17 cellular contexts compared by ENCODE assay signal in the genomic region with DNA sequence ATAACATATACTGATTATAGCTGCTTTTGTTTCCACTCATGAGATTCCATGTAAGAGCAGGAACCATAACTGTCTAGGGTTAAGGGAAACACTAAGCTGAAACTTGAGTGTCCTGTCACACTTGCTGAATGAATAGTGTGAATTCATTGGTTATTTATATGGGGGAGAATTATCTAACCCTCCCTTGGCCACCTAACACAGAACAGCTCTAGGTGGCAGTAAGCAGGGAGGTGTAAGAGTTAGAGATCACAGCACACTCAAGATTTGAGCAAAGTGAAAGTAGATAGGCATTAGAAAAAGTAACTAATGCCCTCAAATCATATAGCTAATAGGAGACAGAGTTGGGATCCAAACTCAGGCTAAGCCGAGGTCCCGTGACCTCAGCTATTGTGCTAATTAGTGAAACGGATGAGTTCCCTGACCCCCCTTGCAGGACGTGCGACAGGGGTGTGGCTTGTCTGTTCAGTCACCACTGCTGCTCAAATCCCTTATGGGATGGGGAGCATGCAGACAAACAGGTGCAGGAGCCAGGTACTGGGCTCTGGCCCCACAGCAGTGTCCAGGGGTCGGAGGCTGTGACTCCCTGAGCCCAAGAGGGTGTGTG. TPM values are rescaled to one million over a fixed set of nuclear protein-coding genes. Genes with fewer than 3 reads are reported as not detected.
A peak's percentile ranks its signal among the peaks of the same experiment; 100 is the strongest.
DNase-seq lines count a peak whose midpoint lies in the region; ATAC-seq and TF ChIP-seq lines count a peak whose summit lies in the region.
"Had no signal": no experiment of that assay in that cellular context is flagged by ENCODE, and none has a peak within 500 bp of the region (broad histone marks: within the 10 kb centered on the region; RNA-seq: fewer than 3 reads in every experiment).

No MANE protein-coding gene starts in this region.

- no peaks in the 10 kb centered on the region for H3K79me2 ChIP-seq in OCI-LY1 (ENCODE audit: insufficient read depth, low read length)
- H3K79me2 ChIP-seq in neural progenitor cell (ENCODE audit: low read depth): no peaks in the 10 kb centered on the region

- intact Hi-C loops in Right ventricle myocardium inferior (cut with DNase I): no loop called here

- H3K9me3 Mint-ChIP-seq in neural progenitor cell: no peaks in the 10 kb centered on the region
- H3K9me3 Mint-ChIP-seq: brain had no signal

- in situ Hi-C loops in ACHN (cut with HindIII; ENCODE audit: low pct_ligation_motif_present, low pct_unique_long_range_greater_than_20kb, low sequenced_read_pairs): no loop called here

- H3K9me2 ChIP-seq in OCI-LY1 (ENCODE audit: low read depth, low read length): no peaks in the 10 kb centered on the region

- H3K4me2 ChIP-seq in OCI-LY1 (ENCODE audit: low read length): peak overlapping the region; percentile 54
- peak overlapping the region; percentile 46 for H3K4me2 ChIP-seq in neural progenitor cell

- H3K36me3 Mint-ChIP-seq in neural progenitor cell: no peaks in the 10 kb centered on the region
- H3K36me3 Mint-ChIP-seq: brain had no signal

- no peak overlapping the region for H3K27ac ChIP-seq in OCI-LY1 (ENCODE audit: low read depth, low read length, poor library complexity, severe bottlenecking)
- no peak overlapping the region for H3K27ac ChIP-seq in neural progenitor cell

- peaks cover 3% of the 10 kb centered on the region for H3K4me1 Mint-ChIP-seq in neural progenitor cell
- H3K4me1 Mint-ChIP-seq: naive B cell had no signal

- H4K20me1 ChIP-seq in OCI-LY1 (ENCODE audit: insufficient read depth, low read length): no peaks in the 10 kb centered on the region
- H4K20me1 ChIP-seq in neural progenitor cell (ENCODE audit: low read depth): no peaks in the 10 kb centered on the region

- no peak overlapping the region for H3K4me3 Mint-ChIP-seq in neural progenitor cell
- H3K4me3 Mint-ChIP-seq: brain had no signal

- DNase-seq in ACHN (peak; percentile 30), epithelial cell of proximal tubule (ENCODE audit: low read depth) (no peak), neural progenitor cell (ENCODE audit: low spot score) (peak; percentile 66), cortex of kidney (lab: John Stamatoyannopoulos, UW) (no peak), Right ventricle myocardium inferior (ENCODE audit: missing footprints) (no peak)
- DNase-seq in stimulated activated CD4-positive, alpha-beta T cell treated with anti-CD3 and anti-CD28 coated beads, Interleukin-2, amount 100 ng/mL, for 24 hours: no peak
- DNase-seq: activated gamma-delta T cell; glutamatergic neuron; naive B cell; NCI-H2081; NCI-H69; right cardiac atrium; SIG-M5; stimulated activated CD4-positive, alpha-beta T cell treated with anti-CD3 and anti-CD28 coated beads, Interleukin-4, amount 100 ng/mL, for 24 hours had no signal

- H3K4me1 ChIP-seq in OCI-LY1 (ENCODE audit: insufficient read depth, low read length, severe bottlenecking): no peaks in the 10 kb centered on the region
- peaks cover 7% of the 10 kb centered on the region for H3K4me1 ChIP-seq in neural progenitor cell

- H3K27me3 ChIP-seq in OCI-LY1 (ENCODE audit: insufficient read depth, low read length) (no peaks in the 10 kb centered on the region), neural progenitor cell (no peaks in the 10 kb centered on the region)

- H3K27me3 Mint-ChIP-seq in neural progenitor cell (ENCODE audit: insufficient read depth, low read depth): no peaks in the 10 kb centered on the region

- no peak overlapping the region for H3K27ac Mint-ChIP-seq in neural progenitor cell
- H3K27ac Mint-ChIP-seq: brain, naive B cell had no signal

- H3K9me3 ChIP-seq in OCI-LY1 (ENCODE audit: low read length) (0 out of 2 replicates have a peak, but pooled peaks cover 3% of the 10 kb centered on the region), neural progenitor cell (ENCODE audit: low read depth) (no peaks in the 10 kb centered on the region)

- ATAC-seq in HG02884 (IDR thresholded peaks at IDR 0.05; ENCODE audit: unreplicated experiment) (no peak), Right ventricle myocardium inferior (no peak)

- H2AFZ ChIP-seq in OCI-LY1 (ENCODE audit: low read length) (no peak overlapping the region), neural progenitor cell (replicated peaks) (peak overlapping the region; percentile 52)

- H3K36me3 ChIP-seq in OCI-LY1 (ENCODE audit: insufficient read depth, low read length) (no peaks in the 10 kb centered on the region), neural progenitor cell (no peaks in the 10 kb centered on the region)

- H3K9ac ChIP-seq in OCI-LY1 (ENCODE audit: low read length) (no peak overlapping the region), neural progenitor cell (no peak overlapping the region)

- H3F3A ChIP-seq in OCI-LY1 (ENCODE audit: insufficient read depth, low read length): no peaks in the 10 kb centered on the region
- H3F3A ChIP-seq in neural progenitor cell (ENCODE audit: low read depth): no peaks in the 10 kb centered on the region

- H3K4me3 ChIP-seq in OCI-LY1 (ENCODE audit: low read depth, low read length, poor library complexity, severe bottlenecking) (peak overlapping the region; percentile 36), epithelial cell of proximal tubule (ENCODE audit: low read depth, low read length) (peak overlapping the region; percentile 37), neural progenitor cell (no peak overlapping the region)

- TF ChIP-seq CTCF in OCI-LY1 (IDR thresholded peaks at IDR 0.05; ENCODE audit: low read length): peak; percentile 9; the same call in 1 of the 2 replicates
- TF ChIP-seq CTCF in epithelial cell of proximal tubule (conservative IDR thresholded peaks at IDR 0.05; ENCODE audit: low read depth, low read length): no peak
- no peak for TF ChIP-seq CTCF in neural progenitor cell (IDR thresholded peaks at IDR 0.05)

RNA-seq across cellular contexts. Expression of a gene that starts 27.7 kb away (rescaled TPM):
- total RNA-seq in epithelial cell of proximal tubule (21.1 and 30.7 TPM in 2 replicates), neural progenitor cell (ENCODE audit: low replicate concordance) (32.5 and 44.4 TPM in 2 replicates), Right ventricle myocardium inferior (12.3 TPM)

RNA-seq across cellular contexts. Expression of a gene that starts 41.3 kb away (rescaled TPM):
- 23.0 and 25.0 TPM in 2 replicates for total RNA-seq in epithelial cell of proximal tubule
- 8.7 and 9.1 TPM in 2 replicates for total RNA-seq in neural progenitor cell (ENCODE audit: low replicate concordance)
- 25.4 TPM for total RNA-seq in Right ventricle myocardium inferior

Comparison
In these comparisons a context has a peak if more than half of its experiments do, and no peak if none do; other contexts are left out.
1. DNase-seq: peak in ACHN (single experiment) and neural progenitor cell (single experiment); none in epithelial cell of proximal tubule (single experiment), stimulated activated CD4-positive, alpha-beta T cell treated with anti-CD3 and anti-CD28 coated beads, Interleukin-2, amount 100 ng/mL, for 24 hours (0 of 2), cortex of kidney (single experiment) and Right ventricle myocardium inferior (single experiment).